8 cellular contexts compared by ENCODE assay signal in the genomic region with DNA sequence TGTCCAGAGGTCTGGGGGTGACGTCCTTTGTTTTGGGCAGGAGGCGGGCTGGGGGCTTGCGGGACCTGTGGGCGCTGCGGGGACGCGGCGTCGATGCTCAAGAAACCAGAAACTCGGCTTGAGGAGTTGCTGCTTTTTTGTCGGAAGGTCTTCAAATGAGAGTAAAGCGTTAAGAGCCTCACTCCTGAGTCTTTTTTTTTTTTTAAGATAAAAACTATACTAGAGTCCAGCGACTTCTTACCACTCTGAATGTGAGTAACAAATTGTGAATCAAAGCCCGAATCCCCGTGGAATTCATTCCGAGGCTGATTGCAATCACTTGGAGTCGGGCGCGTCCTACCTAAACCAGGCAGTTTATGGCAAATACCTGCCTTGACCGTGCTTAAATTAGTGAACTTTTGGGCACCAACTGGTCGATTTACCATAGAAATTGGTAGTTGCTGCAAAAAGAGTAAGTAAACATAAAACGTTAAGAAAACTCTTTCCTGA. TPM values are rescaled to one million over a fixed set of nuclear protein-coding genes. Genes with fewer than 3 reads are reported as not detected.
DNase-seq lines count a peak whose midpoint lies in the region; ATAC-seq and TF ChIP-seq lines count a peak whose summit lies in the region.

No MANE protein-coding gene starts in this region.

- no peak for TF ChIP-seq CTCF in body of pancreas (IDR thresholded peaks at IDR 0.05)
- TF ChIP-seq CTCF in stomach (IDR thresholded peaks at IDR 0.05), result no peak

- H3K4me1 ChIP-seq in body of pancreas, result peaks cover 13% of the 10 kb centered on the region
- peaks cover 0 to 18% (median 17%) of the 10 kb centered on the region in 4 donors for H3K4me1 ChIP-seq in stomach

- no peaks in the 10 kb centered on the region for H3K9me3 ChIP-seq in MG63
- H3K9me3 ChIP-seq in body of pancreas, result no peaks in the 10 kb centered on the region
- no peaks in the 10 kb centered on the region for H3K9me3 ChIP-seq in stomach

- peaks cover 20% of the 10 kb centered on the region for H3K27me3 Mint-ChIP-seq in T-helper 1 cell treated with Interleukin-12 subunit alpha and Interleukin-12 subunit beta and Interleukin-4 antibody, amounts not matched to agents 30 μg/mL and 1 μg/mL, for 36 hours (ENCODE audit: low read depth)

- DNase-seq in T-helper 1 cell, result no peak
- peak; percentile 41 for DNase-seq in MG63
- peak in 1 of 4 donors; percentile 10 for DNase-seq in body of pancreas
- DNase-seq in kidney tubule cell (ENCODE audit: low spot score), result peak; percentile 50
- no peak for DNase-seq in stomach

- no peaks in the 10 kb centered on the region for H3K36me3 ChIP-seq in MG63
- H3K36me3 ChIP-seq in body of pancreas (replicated peaks in 1 of 2; ENCODE audit: insufficient read depth in 1 of 2, low read depth in 2 of 2), result no peaks in the 10 kb centered on the region
- no peaks in the 10 kb centered on the region for H3K36me3 ChIP-seq in stomach

- ATAC-seq in body of pancreas, result peak; percentile 19
- no peak for ATAC-seq in HG03469 (IDR thresholded peaks at IDR 0.05; ENCODE audit: unreplicated experiment)
- ATAC-seq in GM21528 (IDR thresholded peaks at IDR 0.05; ENCODE audit: low FRiP score, unreplicated experiment), result no peak

- peaks cover 2% of the 10 kb centered on the region for H3K36me3 Mint-ChIP-seq in T-helper 1 cell treated with Interleukin-12 subunit alpha and Interleukin-12 subunit beta and Interleukin-4 antibody, amounts not matched to agents 30 μg/mL and 1 μg/mL, for 36 hours (ENCODE audit: low read depth)

- H3K4me1 Mint-ChIP-seq in T-helper 1 cell treated with Interleukin-12 subunit alpha and Interleukin-12 subunit beta and Interleukin-4 antibody, amounts not matched to agents 30 μg/mL and 1 μg/mL, for 36 hours (ENCODE audit: low read depth), result peaks cover 19% of the 10 kb centered on the region

- no peak for TF ChIP-seq EP300 in stomach (IDR thresholded peaks at IDR 0.05)

- H3K4me3 Mint-ChIP-seq in T-helper 1 cell treated with Interleukin-12 subunit alpha and Interleukin-12 subunit beta and Interleukin-4 antibody, amounts not matched to agents 30 μg/mL and 1 μg/mL, for 36 hours, result peak overlapping the region; percentile 89

- 0 to 1% methylated on average over 22 of the region's 22 CpGs for whole genome bisulfite sequencing in body of pancreas, 2 donors
- 0 to 1% (median 0%) methylated on average over 22 of the region's 22 CpGs for WGBS in stomach, 5 donors

- no peaks in the 10 kb centered on the region for H3K27me3 ChIP-seq in MG63
- no peaks in the 10 kb centered on the region for H3K27me3 ChIP-seq in body of pancreas
- H3K27me3 ChIP-seq in stomach, result no peaks in the 10 kb centered on the region

- H3K27ac Mint-ChIP-seq in T-helper 1 cell treated with Interleukin-12 subunit alpha and Interleukin-12 subunit beta and Interleukin-4 antibody, amounts not matched to agents 30 μg/mL and 1 μg/mL, for 36 hours, result peak overlapping the region; percentile 83

- TF ChIP-seq POLR2A in body of pancreas (IDR thresholded peaks at IDR 0.05) (no peak), stomach (IDR thresholded peaks at IDR 0.05) (no peak)

- H3K27ac ChIP-seq in body of pancreas (peak overlapping the region in 3 of 4 donors; percentile 4 to 48 (median 32)), stomach (peak overlapping the region; percentile 38 to 89 (median 80))

- intact Hi-C loops in body of pancreas (cut with DNase I) (no loop called here), stomach (cut with DNase I; ENCODE audit: low total_unique reads) (no loop called here)

- peak overlapping the region; percentile 80 for H3K4me3 ChIP-seq in MG63
- H3K4me3 ChIP-seq in body of pancreas, result peak overlapping the region; percentile 63 to 64
- H3K4me3 ChIP-seq in stomach, result peak overlapping the region; percentile 88 to 97 (median 90)

- no peaks in the 10 kb centered on the region for H3K9me3 Mint-ChIP-seq in T-helper 1 cell treated with Interleukin-12 subunit alpha and Interleukin-12 subunit beta and Interleukin-4 antibody, amounts not matched to agents 30 μg/mL and 1 μg/mL, for 36 hours

RNA-seq across cellular contexts. Expression of gene GPSM2, which starts 0.6 kb away (rescaled TPM):
- total RNA-seq in MG63 (2014; rRNA removed; shearing (Covaris generic); ENCODE audit: low replicate concordance), result 79.9 and 96.6 TPM in 2 replicates
- total RNA-seq in body of pancreas, result 1 to 10 TPM; 1.6 to 2.3 TPM
- total RNA-seq in stomach, result 10 to 100 TPM in 4 of 5 donors, 1 to 10 TPM in 1; 1.8 to 84.9 (median 21.4) TPM
- 10 to 100 TPM in 1 of 3 donors, 1 to 10 TPM in 2; 4.2 to 15.0 (median 6.6) TPM for polyA plus RNA-seq in stomach

RNA-seq across cellular contexts. Expression of gene AKNAD1, which starts 20.5 kb away (rescaled TPM):
- not detected in 2 replicates for total RNA-seq in MG63 (2014; rRNA removed; shearing (Covaris generic); ENCODE audit: low replicate concordance)
- not detected for total RNA-seq in body of pancreas
- 1 to 10 TPM in 1 of 5 donors, not detected in 4; 2.0 TPM for total RNA-seq in stomach
- polyA plus RNA-seq in stomach, result under 1 TPM in 2 of 3 donors, not detected in 1; 0.28 to 0.37 TPM

Comparison
In these comparisons a context has a peak if more than half of its experiments do, and no peak if none do; other contexts are left out.
1. DNase-seq: peak in MG63 (single experiment) and kidney tubule cell (single experiment); none in T-helper 1 cell (0 of 5) and stomach (single experiment).
2. Peak in every context shown above with its lines, with median percentiles within 50 percentile points of each other: H3K4me3 ChIP-seq.